Comparison of ENCODE assay signal across 15 cellular contexts in the genomic region with DNA sequence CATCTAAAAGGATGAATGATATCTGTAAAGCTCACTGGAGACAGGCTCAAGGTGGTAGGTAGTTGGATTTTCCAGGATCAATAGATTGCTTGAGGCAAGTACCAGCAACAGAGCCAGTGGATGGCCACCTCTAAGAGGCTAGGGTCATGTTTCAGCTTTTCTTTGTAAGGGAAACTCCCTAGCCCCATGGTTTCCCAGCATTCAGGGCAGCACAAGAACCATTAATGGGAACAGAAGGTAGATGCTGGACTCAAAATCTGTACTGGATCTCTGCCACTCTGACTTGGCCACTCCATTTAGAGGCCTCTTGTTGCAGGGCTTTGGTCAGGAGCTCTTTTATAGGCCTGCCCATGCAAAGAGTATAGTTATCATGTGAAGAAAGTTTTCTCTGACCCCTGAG.
"Had no signal": no experiment of that assay in that cellular context is flagged by ENCODE, and none has a peak within 500 bp of the region (broad histone marks: within the 10 kb centered on the region; RNA-seq: fewer than 3 reads in every experiment).

No MANE protein-coding gene starts in this region.

- H3K36me3 ChIP-seq: esophagus squamous epithelium, lower lobe of right lung, ovary, sigmoid colon, spleen, thoracic aorta had no signal

- H3K4me3 ChIP-seq: esophagus squamous epithelium, lower lobe of right lung, ovary, sigmoid colon, spleen, thoracic aorta had no signal

- H3K4me3 Mint-ChIP-seq: activated T-helper 17 cell treated with anti-CD3 and anti-CD28 coated beads, Interleukin-2, amount 50 U/mL, for 72 hours; neural crest cell had no signal

- ATAC-seq: activated T-helper 17 cell treated with anti-CD3 and anti-CD28 coated beads, Interleukin-2, amount 50 U/mL, for 72 hours; lower lobe of right lung had no signal

- H3K4me1 ChIP-seq: esophagus squamous epithelium, lower lobe of right lung, sigmoid colon, spleen had no signal

- H3K9me3 Mint-ChIP-seq: neural crest cell had no signal

- H3K4me1 Mint-ChIP-seq: neural crest cell had no signal

- H3K9me3 ChIP-seq: esophagus squamous epithelium, lower lobe of right lung, ovary, sigmoid colon, spleen, thoracic aorta had no signal

- DNase-seq: activated CD4-positive, CD25-positive, alpha-beta regulatory T cell treated with anti-CD3 and anti-CD28 coated beads, Interleukin-2, amount 50 U/mL, for 72 hours; activated naive CD4-positive, alpha-beta T cell treated with Interleukin-2 at 50 U/mL for 16 hours; aorta; effector CD8-positive, alpha-beta T cell; esophagus squamous epithelium; hippocampal formation; lower lobe of right lung; ovary; sigmoid colon; spleen; stimulated activated CD4-positive, alpha-beta T cell treated with anti-CD3 and anti-CD28 coated beads, Interleukin-2, amount 100 ng/mL, for 24 hours; T1000 had no signal

- H3K27me3 ChIP-seq: esophagus squamous epithelium, ovary, sigmoid colon, spleen had no signal

- H3K27ac ChIP-seq: esophagus squamous epithelium, lower lobe of right lung, ovary, sigmoid colon, spleen, thoracic aorta had no signal
